9 cellular contexts compared by ENCODE assay signal in genomic region chr3:133894334-133895207, GRCh38. TPM values are rescaled to one million over a fixed set of nuclear protein-coding genes. Genes with fewer than 3 reads are reported as not detected.
A peak's percentile ranks its signal among the peaks of the same experiment; 100 is the strongest.
DNase-seq lines count a peak whose midpoint lies in the region; ATAC-seq, FAIRE-seq and TF ChIP-seq lines count a peak whose summit lies in the region.
"Had no signal": no experiment of that assay in that cellular context is flagged by ENCODE, and none has a peak within 500 bp of the region (broad histone marks: within the 10 kb centered on the region; RNA-seq: fewer than 3 reads in every experiment).

No MANE protein-coding gene starts in this region.

- peaks cover 50% of the 10 kb centered on the region for H3K27me3 ChIP-seq in IMR-90 (ENCODE audit: control insufficient read depth, insufficient read depth, low read length)
- H3K27me3 ChIP-seq in K562 (ENCODE audit: control insufficient read depth in 2 of 2, insufficient read depth in 2 of 2, low read length in 2 of 2): 0 out of 5 replicates have a peak, but pooled peaks cover 0 to 6% of the 10 kb centered on the region in 2 experiments
- no peaks in the 10 kb centered on the region for H3K27me3 ChIP-seq in stomach smooth muscle (ENCODE audit: control insufficient read depth in 1 of 2, insufficient read depth in 2 of 2, low read length in 2 of 2)
- no peaks in the 10 kb centered on the region for H3K27me3 ChIP-seq in CD8-positive, alpha-beta T cell (ENCODE audit: insufficient read depth, low read length)

- H3K56ac ChIP-seq in IMR-90 (ENCODE audit: extremely low read depth, insufficient read depth, low read length): no peak overlapping the region

- TF ChIP-seq CTCF in IMR-90 (conservative IDR thresholded peaks at IDR 0.05; ENCODE audit: low read depth, low read length) (no peak), K562 (IDR thresholded peaks at IDR 0.05 in 2 of 3, conservative IDR thresholded peaks at IDR 0.05 in 1 of 3; ENCODE audit: insufficient read depth in 2 of 3, low read depth in 1 of 3, low read length in 3 of 3) (no peak)
- no peak for TF ChIP-seq CTCF in CD8-positive, alpha-beta T cell (IDR thresholded peaks at IDR 0.05)

- no peak overlapping the region for H3K4me3 Mint-ChIP-seq in CD8-positive, alpha-beta T cell

- H2BK15ac ChIP-seq in IMR-90 (ENCODE audit: low read depth, low read length): no peak overlapping the region

- intact Hi-C loops in IMR-90 (cut with micrococcal nuclease) (no loop called here), K562 (cut with micrococcal nuclease) (no loop called here)
- intact Hi-C loops in CD8-positive, alpha-beta T cell (cut with DNase I, micrococcal nuclease): no loop called here

- H2AFZ ChIP-seq in IMR-90 (replicated peaks; ENCODE audit: low read length, poor library complexity) (peak overlapping the region; percentile 67), K562 (ENCODE audit: low read depth, low read length) (no peak overlapping the region)

- ATAC-seq in IMR-90 (ENCODE audit: low read depth) (peak; percentile 4), K562 (peak; percentile 16)
- no peak for ATAC-seq in CD8-positive, alpha-beta T cell

- no peak overlapping the region for H4K8ac ChIP-seq in IMR-90 (ENCODE audit: low read depth in 2 of 2, low read length in 2 of 2)

- no peaks in the 10 kb centered on the region for H3K36me3 ChIP-seq in IMR-90 (ENCODE audit: control insufficient read depth, insufficient read depth, low read length)
- H3K36me3 ChIP-seq in K562 (ENCODE audit: control insufficient read depth, insufficient read depth, low read length): no peaks in the 10 kb centered on the region
- no peaks in the 10 kb centered on the region for H3K36me3 ChIP-seq in stomach smooth muscle (ENCODE audit: control insufficient read depth in 2 of 2, insufficient read depth in 2 of 2, low read length in 2 of 2)
- H3K36me3 ChIP-seq in CD8-positive, alpha-beta T cell (ENCODE audit: insufficient read depth, low read length): no peaks in the 10 kb centered on the region

- no peaks in the 10 kb centered on the region for H3K36me3 Mint-ChIP-seq in CD8-positive, alpha-beta T cell

- H3K27ac ChIP-seq in IMR-90 (ENCODE audit: insufficient read depth, low read length) (no peak overlapping the region), K562 (ENCODE audit: extremely low read depth, low read depth, low read length) (no peak overlapping the region), stomach smooth muscle (ENCODE audit: low read length) (no peak overlapping the region)
- H3K27ac ChIP-seq in CD8-positive, alpha-beta T cell (ENCODE audit: low read depth, low read length): no peak overlapping the region

- no peak overlapping the region for H2AK9ac ChIP-seq in IMR-90 (replicated peaks; ENCODE audit: low read depth, low read length, poor library complexity)

- TF ChIP-seq EP300 in K562 (IDR thresholded peaks at IDR 0.05; ENCODE audit: low read length): no peak

- no peak overlapping the region for H3K9ac ChIP-seq in IMR-90 (ENCODE audit: low read depth, low read length)
- H3K9ac ChIP-seq in K562 (ENCODE audit: insufficient read depth in 1 of 2, low read depth in 2 of 2, low read length in 2 of 2): peak overlapping the region in 1 of 2 experiments; percentile 61; a peak in 1 of 4 replicates
- H3K9ac ChIP-seq in stomach smooth muscle (ENCODE audit: low read length in 2 of 2): peak overlapping the region; percentile 21 to 53

- no peak overlapping the region for H3K23ac ChIP-seq in IMR-90 (ENCODE audit: low read depth, low read length)

- no peak overlapping the region for H3K18ac ChIP-seq in IMR-90 (ENCODE audit: low read depth, low read length)

- no peak overlapping the region for H3K4ac ChIP-seq in IMR-90 (ENCODE audit: low read depth, low read length)

- peaks cover 10% of the 10 kb centered on the region for H3K4me1 Mint-ChIP-seq in CD8-positive, alpha-beta T cell (ENCODE audit: low read depth)

- H3K14ac ChIP-seq in IMR-90 (replicated peaks; ENCODE audit: low read depth, low read length): no peak overlapping the region

- H3K79me2 ChIP-seq in K562 (ENCODE audit: control insufficient read depth, insufficient read depth, low read length): peaks cover 18% of the 10 kb centered on the region

- BruUV-seq in IMR-90 (replicated peaks; lab: Mats Ljungman, UMichigan) (no TSS peak), K562 (replicated peaks; lab: Mats Ljungman, UMichigan) (no TSS peak)

- no peak for DNase-seq in IMR-90
- DNase-seq in K562 (ENCODE audit: extremely low read depth in 1 of 4, low spot score in 3 of 4): peak; percentile 33 to 60 (median 53)
- DNase-seq in iPS-NIHi11 (ENCODE audit: low spot score): peak; percentile 57
- no peak for DNase-seq in stimulated activated CD8-positive, alpha-beta memory T cell treated with anti-CD3 and anti-CD28 coated beads, Interleukin-4, amount 100 ng/mL, for 48 hours
- no peak for DNase-seq in activated CD4-positive, alpha-beta T cell treated with anti-CD3 and anti-CD28 coated beads, Interleukin-2, amount 50 U/mL, for 48 hours
- no peak for DNase-seq in SW480 (ENCODE audit: low spot score)
- DNase-seq in CD8-positive, alpha-beta T cell: no peak
- DNase-seq: GOT3 had no signal

- no peaks in the 10 kb centered on the region for H3K79me1 ChIP-seq in IMR-90 (ENCODE audit: low read depth in 1 of 2, low read length in 2 of 2)

- no peak overlapping the region for H4K91ac ChIP-seq in IMR-90 (ENCODE audit: insufficient read depth, low read depth, low read length)

- no peak overlapping the region for H2AK5ac ChIP-seq in IMR-90 (ENCODE audit: low read depth, low read length)

- TF ChIP-seq RAD21 in IMR-90 (IDR thresholded peaks at IDR 0.05; ENCODE audit: low read length) (no peak), K562 (CRISPR knock-in tag; conservative IDR thresholded peaks at IDR 0.05 in 1 of 2, IDR thresholded peaks at IDR 0.05 in 1 of 2) (no peak)

- H3K9me3 ChIP-seq in IMR-90 (ENCODE audit: control insufficient read depth, insufficient read depth, low read length) (no peaks in the 10 kb centered on the region), K562 (replicated peaks; ENCODE audit: control insufficient read depth, insufficient read depth, low read depth, low read length) (no peaks in the 10 kb centered on the region), stomach smooth muscle (ENCODE audit: control insufficient read depth in 2 of 2, low read length in 2 of 2) (no peaks in the 10 kb centered on the region)
- no peaks in the 10 kb centered on the region for H3K9me3 ChIP-seq in CD8-positive, alpha-beta T cell (ENCODE audit: low read length)

- H2BK120ac ChIP-seq in IMR-90 (ENCODE audit: low read depth, low read length): no peak overlapping the region

- POLR2A ChIA-PET in IMR-90 (lab: Charles Lee; ENCODE audit: unreplicated experiment) (no interaction called here), K562 (lab: Yijun Ruan, JAX) (interaction anchor here (0.6 to 1.9 kb wide), 4 partner anchors 29 to 502 kb away, joined by 3 to 5 read pairs (median 3); no protein-coding TSS in a partner anchor)
- POLR2A ChIA-PET in CD8-positive, alpha-beta T cell (lab: Charles Lee): no interaction called here

- H3K27me3 Mint-ChIP-seq in CD8-positive, alpha-beta T cell (ENCODE audit: low read depth): peaks cover 36% of the 10 kb centered on the region

- TF ChIP-seq POLR2A in IMR-90 (IDR thresholded peaks at IDR 0.05; ENCODE audit: low read depth, low read length) (no peak), K562 (conservative IDR thresholded peaks at IDR 0.05) (no peak)

- no peak for FAIRE-seq in K562 (lab: Jason Lieb, UNC)

- in situ Hi-C loops in IMR-90 (cut with MboI; ENCODE audit: low sequenced_read_pairs) (no loop called here), K562 (cut with MboI) (no loop called here)

- dilution Hi-C loops in IMR-90 (cut with HindIII; ENCODE audit: low sequenced_read_pairs, unreplicated experiment): no loop called here

- H4K20me1 ChIP-seq in IMR-90 (ENCODE audit: insufficient read depth, low read length): no peaks in the 10 kb centered on the region
- H4K20me1 ChIP-seq in K562 (replicated peaks; ENCODE audit: control insufficient read depth, insufficient read depth, low read length): no peaks in the 10 kb centered on the region

- peak overlapping the region; percentile 30 for H3K4me2 ChIP-seq in IMR-90 (ENCODE audit: low read depth, low read length)
- peak overlapping the region; percentile 50 for H3K4me2 ChIP-seq in K562 (ENCODE audit: insufficient read depth, low read length)

- no peaks in the 10 kb centered on the region for H3K9me3 Mint-ChIP-seq in CD8-positive, alpha-beta T cell

- H3K4me3 ChIP-seq in IMR-90 (ENCODE audit: insufficient read depth, low read depth, low read length): peak overlapping the region; percentile 10; the same call in 1 of the 2 replicates
- H3K4me3 ChIP-seq in K562: peak overlapping the region; percentile 16; the same call in 1 of the 2 replicates
- peak overlapping the region; percentile 70 to 78 for H3K4me3 ChIP-seq in stomach smooth muscle (ENCODE audit: low read length in 2 of 2)
- no peak overlapping the region for H3K4me3 ChIP-seq in CD8-positive, alpha-beta T cell (ENCODE audit: low read depth, low read length)

- no peak overlapping the region for H4K5ac ChIP-seq in IMR-90 (ENCODE audit: low read depth, low read length)

- H2BK5ac ChIP-seq in IMR-90 (ENCODE audit: low read depth, low read length, poor library complexity, severe bottlenecking): no peak overlapping the region

- CTCF ChIA-PET in IMR-90 (lab: Yijun Ruan, JAX): no interaction called here
- CTCF ChIA-PET in K562 (lab: Yijun Ruan, JAX; ENCODE audit: low intra/inter-chr PET ratio): no interaction called here
- CTCF ChIA-PET in CD8-positive, alpha-beta T cell (lab: Charles Lee): no interaction called here

- H2BK20ac ChIP-seq in IMR-90 (ENCODE audit: low read depth, low read length): no peak overlapping the region

- H3K4me1 ChIP-seq in IMR-90 (ENCODE audit: control insufficient read depth, insufficient read depth, low read length) (no peaks in the 10 kb centered on the region), K562 (replicated peaks in 1 of 2; ENCODE audit: control insufficient read depth in 2 of 2, insufficient read depth in 2 of 2, low read length in 2 of 2) (peaks cover 28 to 41% of the 10 kb centered on the region in 2 experiments; a peak in 4 of 5 replicates), stomach smooth muscle (ENCODE audit: control insufficient read depth, insufficient read depth, low read length) (peaks cover 13% of the 10 kb centered on the region)
- H3K4me1 ChIP-seq in CD8-positive, alpha-beta T cell (ENCODE audit: insufficient read depth, low read length): no peaks in the 10 kb centered on the region

- H3K9me1 ChIP-seq in IMR-90 (ENCODE audit: insufficient read depth, low read length): no peaks in the 10 kb centered on the region
- H3K9me1 ChIP-seq in K562 (ENCODE audit: control insufficient read depth, insufficient read depth, low read length): no peaks in the 10 kb centered on the region

- no peak overlapping the region for H3K27ac Mint-ChIP-seq in CD8-positive, alpha-beta T cell

- WGBS in IMR-90 (ENCODE audit: extremely low coverage in 2 of 2, insufficient read length in 1 of 2), 2 experiments: 12% methylated on average over 25 of the region's 52 CpGs; no CpG with 5 or more reads in 1 of the 2 experiments
- 58% methylated on average over 10 of the region's 52 CpGs for WGBS in K562 (ENCODE audit: insufficient coverage, low coverage, missing lambda C conversion rate)

RNA-seq across cellular contexts. Expression of gene RAB6B, which starts 1.1 kb away (rescaled TPM):
- total RNA-seq in IMR-90 (2012; rRNA removed): 0.18 and 0.28 TPM in 2 replicates
- polyA plus RNA-seq in IMR-90 (2012; rRNA removed): 1.2 and 1.4 TPM in 2 replicates
- polyA plus RNA-seq in IMR-90 (2012; cell fraction: cytosol; rRNA removed): 0.84 and 1.3 TPM in 2 replicates
- polyA plus RNA-seq in IMR-90 (2012; cell fraction: nucleus; rRNA removed; ENCODE audit: low replicate concordance): 0.74 and 1.2 TPM in 2 replicates
- 4.9 and 6.7 TPM in 2 replicates for total RNA-seq in K562 (2011; cell fraction: chromatin; rRNA removed; ENCODE audit: low replicate concordance)
- 3.8 and 5.0 TPM in 2 replicates for total RNA-seq in K562 (2011; cell fraction: nucleolus; rRNA removed)
- total RNA-seq in K562 (2011; cell fraction: nucleoplasm; rRNA removed): 5.4 and 9.9 TPM in 2 replicates
- total RNA-seq in K562 (2014; rRNA removed): 0.82 and 0.98 TPM in 2 replicates
- 1.5 and 1.7 TPM in 2 replicates for total RNA-seq in K562 (2014; rRNA removed; fragmentation: Illumina TruSeq; extraction: Trizol)
- 0.69 and 1.4 TPM in 2 replicates for total RNA-seq in K562 (2015; rRNA removed; fragmentation: Illumina TruSeq; extraction: Trizol)
- 9.8 and 11.4 TPM in 2 replicates for total RNA-seq in K562 (2021)
- polyA plus RNA-seq in K562 (2011; rRNA removed): 11.3 and 18.1 TPM in 2 replicates
- 11.5 and 18.2 TPM in 2 replicates for polyA plus RNA-seq in K562 (2011; cell fraction: cytosol; rRNA removed)
- polyA plus RNA-seq in K562 (2011; cell fraction: nucleus; rRNA removed): 12.1 and 16.6 TPM in 2 replicates
- polyA plus RNA-seq in K562 (2012): 6.3 and 12.8 TPM in 2 replicates
- polyA plus RNA-seq in K562 (2014; fragmentation: Illumina TruSeq; extraction: Trizol): 5.2 and 6.3 TPM in 2 replicates
- under 1 TPM; 0.60 to 0.97 TPM for polyA plus RNA-seq in K562 (2014; fragmentation: Nextera tagmentation; extraction: Ambion mirVana)
- 3.0 and 6.7 TPM in 2 replicates for polyA plus RNA-seq in K562 (2014; rRNA removed)
- 12.7 and 20.1 TPM in 2 replicates for polyA minus RNA-seq in K562 (2011; rRNA and poly(A)+ RNA removed)
- 6.1 and 8.3 TPM in 2 replicates for polyA minus RNA-seq in K562 (2011; cell fraction: cytosol; rRNA and poly(A)+ RNA removed)
- polyA minus RNA-seq in K562 (2011; cell fraction: nucleus; rRNA and poly(A)+ RNA removed): 4.3 and 4.7 TPM in 2 replicates
- total RNA-seq in CD8-positive, alpha-beta T cell: 1 to 10 TPM; 1.1 to 1.3 TPM

Comparison
In these comparisons a context has a peak if more than half of its experiments do, and no peak if none do; other contexts are left out.
1. DNase-seq: peak in K562 (4 of 4) and iPS-NIHi11 (single experiment); none in IMR-90 (single experiment), stimulated activated CD8-positive, alpha-beta memory T cell treated with anti-CD3 and anti-CD28 coated beads, Interleukin-4, amount 100 ng/mL, for 48 hours (single experiment), activated CD4-positive, alpha-beta T cell treated with anti-CD3 and anti-CD28 coated beads, Interleukin-2, amount 50 U/mL, for 48 hours (0 of 2), SW480 (single experiment) and CD8-positive, alpha-beta T cell (0 of 7).